Comparison of ENCODE assay signal across 21 cellular contexts in the genomic region with DNA sequence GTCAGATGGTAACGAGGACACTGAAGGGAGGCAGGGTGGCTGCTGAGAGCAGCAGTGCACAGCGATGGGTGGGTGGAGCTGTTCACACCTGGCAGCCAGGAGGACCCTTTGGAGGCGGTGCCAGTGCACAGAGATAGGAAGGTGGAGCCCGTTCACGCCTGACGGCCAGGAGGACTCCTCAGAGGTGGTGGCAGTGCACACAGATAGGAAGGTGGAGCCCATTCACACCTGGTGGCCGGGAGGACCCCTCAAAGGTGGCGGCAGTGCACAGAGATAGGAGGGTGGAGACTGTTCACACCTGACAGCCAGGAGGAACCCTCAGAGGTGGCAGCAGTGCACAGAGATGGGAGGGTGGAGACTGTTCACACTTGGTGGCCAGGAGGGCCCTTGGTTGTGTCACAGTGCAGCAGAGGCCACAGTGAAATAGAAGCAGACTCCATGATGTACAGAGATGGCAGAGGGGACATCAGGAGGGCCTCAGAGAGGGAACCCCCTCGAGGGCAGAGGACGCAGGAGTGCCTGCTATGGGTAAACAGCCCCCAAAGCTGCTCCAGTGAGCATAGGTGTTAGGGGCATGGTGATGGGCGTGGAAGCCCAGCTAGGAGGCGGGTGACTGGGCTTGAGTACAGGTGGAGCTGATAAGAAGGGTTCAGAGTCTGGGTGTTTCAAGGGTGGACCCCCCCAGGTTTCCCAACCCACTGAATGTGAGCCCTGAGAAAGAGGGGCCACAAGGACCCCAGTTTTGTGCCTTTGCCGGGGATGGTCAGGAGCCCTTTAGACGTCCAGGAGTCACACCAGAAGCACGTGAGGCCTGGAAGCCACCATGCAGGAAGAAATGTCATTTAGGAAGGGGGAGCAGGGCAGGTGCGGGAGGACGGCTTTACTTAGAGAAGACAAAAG.
DNase-seq lines count a peak whose midpoint lies in the region; ATAC-seq and TF ChIP-seq lines count a peak whose summit lies in the region.
"Had no signal": no experiment of that assay in that cellular context is flagged by ENCODE, and none has a peak within 500 bp of the region (broad histone marks: within the 10 kb centered on the region; RNA-seq: fewer than 3 reads in every experiment).

No MANE protein-coding gene starts in this region.

- H3K27ac Mint-ChIP-seq in endodermal cell = no peak overlapping the region
- H3K27ac Mint-ChIP-seq in stimulated activated effector memory CD8-positive, alpha-beta T cell treated with anti-CD3 and anti-CD28 coated beads, Interleukin-12 subunit alpha, Interleukin-12 subunit beta, amount 100 ng/mL, for 72 hours = no peak overlapping the region
- H3K27ac Mint-ChIP-seq: CD8-positive, alpha-beta memory T cell; GM23338 had no signal

- H3K9me3 ChIP-seq in endodermal cell (ENCODE audit: control insufficient read depth, low read length) = no peaks in the 10 kb centered on the region

- no peak overlapping the region for H3K4me3 Mint-ChIP-seq in endodermal cell
- no peak overlapping the region for H3K4me3 Mint-ChIP-seq in stimulated activated effector memory CD8-positive, alpha-beta T cell treated with anti-CD3 and anti-CD28 coated beads, Interleukin-12 subunit alpha, Interleukin-12 subunit beta, amount 100 ng/mL, for 72 hours
- H3K4me3 Mint-ChIP-seq: CD8-positive, alpha-beta memory T cell; GM23338 had no signal

- ATAC-seq in left ventricle myocardium superior (no peak), GM19397 (IDR thresholded peaks at IDR 0.05; ENCODE audit: unreplicated experiment) (no peak)
- peak; percentile 38 for ATAC-seq in stimulated activated effector memory CD8-positive, alpha-beta T cell treated with anti-CD3 and anti-CD28 coated beads, Interleukin-12 subunit alpha, Interleukin-12 subunit beta, amount 100 ng/mL, for 72 hours
- ATAC-seq: GM23338, HepG2, SK-N-SH treated with all-trans-retinoic acid at 6 μM for 48 hours had no signal

- H3K36me3 ChIP-seq in endodermal cell (ENCODE audit: control insufficient read depth, insufficient read depth, low read length) = no peaks in the 10 kb centered on the region

- no peaks in the 10 kb centered on the region for H3K9me3 Mint-ChIP-seq in endodermal cell
- no peaks in the 10 kb centered on the region for H3K9me3 Mint-ChIP-seq in stimulated activated effector memory CD8-positive, alpha-beta T cell treated with anti-CD3 and anti-CD28 coated beads, Interleukin-12 subunit alpha, Interleukin-12 subunit beta, amount 100 ng/mL, for 72 hours
- H3K9me3 Mint-ChIP-seq: CD8-positive, alpha-beta memory T cell had no signal

- no peaks in the 10 kb centered on the region for H3K4me1 ChIP-seq in endodermal cell (ENCODE audit: control insufficient read depth, insufficient read depth, low read length)

- peaks cover 2% of the 10 kb centered on the region for H3K27me3 Mint-ChIP-seq in endodermal cell (ENCODE audit: insufficient read depth)

- no peak for TF ChIP-seq CTCF in endodermal cell (conservative IDR thresholded peaks at IDR 0.05)
- no peak for TF ChIP-seq CTCF in GM20000 (IDR thresholded peaks at IDR 0.05; ENCODE audit: extremely low read depth, missing control alignments)

- no peaks in the 10 kb centered on the region for H3K4me1 Mint-ChIP-seq in endodermal cell
- no peaks in the 10 kb centered on the region for H3K4me1 Mint-ChIP-seq in stimulated activated effector memory CD8-positive, alpha-beta T cell treated with anti-CD3 and anti-CD28 coated beads, Interleukin-12 subunit alpha, Interleukin-12 subunit beta, amount 100 ng/mL, for 72 hours
- H3K4me1 Mint-ChIP-seq: GM23338 had no signal

- intact Hi-C loops in cardiac septum (cut with DNase I) = no loop called here
- intact Hi-C loops in left ventricle myocardium superior (cut with micrococcal nuclease) = no loop called here

- no peaks in the 10 kb centered on the region for H3K36me3 Mint-ChIP-seq in endodermal cell (ENCODE audit: low read depth)
- no peaks in the 10 kb centered on the region for H3K36me3 Mint-ChIP-seq in stimulated activated effector memory CD8-positive, alpha-beta T cell treated with anti-CD3 and anti-CD28 coated beads, Interleukin-12 subunit alpha, Interleukin-12 subunit beta, amount 100 ng/mL, for 72 hours
- H3K36me3 Mint-ChIP-seq: CD8-positive, alpha-beta memory T cell had no signal

- no peak overlapping the region for H3K4me3 ChIP-seq in endodermal cell (ENCODE audit: low read length)
- H3K4me3 ChIP-seq: GM23338 had no signal

- H3K27ac ChIP-seq in endodermal cell (ENCODE audit: low read depth, low read length) = no peak overlapping the region
- H3K27ac ChIP-seq: C4-2B had no signal

- no peak overlapping the region for H3K9ac ChIP-seq in endodermal cell (ENCODE audit: extremely low read depth, low read length, poor library complexity, severe bottlenecking)

- H3K27me3 ChIP-seq in endodermal cell (ENCODE audit: control insufficient read depth, insufficient read depth, low read length, poor library complexity, severe bottlenecking) = no peaks in the 10 kb centered on the region

- DNase-seq in cardiac septum (ENCODE audit: low spot score) (peak; percentile 51), left ventricle myocardium superior (no peak), endodermal cell (peak; percentile 20), OCI-M1 (lab: John Stamatoyannopoulos, UW) (no peak), GM20000 (ENCODE audit: low spot score) (no peak)
- no peak for DNase-seq in stimulated activated effector memory CD8-positive, alpha-beta T cell treated with anti-CD3 and anti-CD28 coated beads, Interleukin-12 subunit alpha, Interleukin-12 subunit beta, amount 100 ng/mL, for 72 hours (ENCODE audit: low spot score in 2 of 2)
- DNase-seq: Calu3; CD8-positive, alpha-beta memory T cell; DMS153; KBM-7; NCI-H1092; NCI-H1436 treated with DMSO at 0.1 percent for 48 hours; NCI-H1930; NCI-H2227 treated with DMSO at 0.1 percent for 48 hours; NCI-H510A treated with DMSO at 0.1 percent for 48 hours; NCI-H748 treated with DMSO at 0.1 percent for 48 hours had no signal

- WGBS in endodermal cell (ENCODE audit: insufficient coverage in 1 of 2, insufficient read length in 1 of 2), 2 experiments = 89 to 96% methylated on average over 14 to 17 of the region's 17 CpGs

Comparison
In these comparisons a context has a peak if more than half of its experiments do, and no peak if none do; other contexts are left out.
1. DNase-seq: peak in cardiac septum (single experiment) and endodermal cell (single experiment); none in left ventricle myocardium superior (single experiment), stimulated activated effector memory CD8-positive, alpha-beta T cell treated with anti-CD3 and anti-CD28 coated beads, Interleukin-12 subunit alpha, Interleukin-12 subunit beta, amount 100 ng/mL, for 72 hours (0 of 2), OCI-M1 (single experiment) and GM20000 (single experiment).